ENCODE assay signal across 20 cellular contexts in genomic region chr7:99035723-99036530, GRCh38.
DNase-seq lines count a peak whose midpoint lies in the region; ATAC-seq, FAIRE-seq and TF ChIP-seq lines count a peak whose summit lies in the region.
"Had no signal": no experiment of that assay in that cellular context is flagged by ENCODE, and none has a peak within 500 bp of the region (broad histone marks: within the 10 kb centered on the region; RNA-seq: fewer than 3 reads in every experiment).

No MANE protein-coding gene starts in this region.

- H3K18ac ChIP-seq in mesenchymal stem cell (ENCODE audit: low read depth in 1 of 2, low read length in 2 of 2), result no peak overlapping the region

- H3K27ac ChIP-seq in ascending aorta (peak overlapping the region; percentile 50 to 65), mesenchymal stem cell (ENCODE audit: low read length, poor library complexity, severe bottlenecking) (no peak overlapping the region), tibial artery (peak overlapping the region; percentile 92 to 93)
- H3K27ac ChIP-seq: KMS-11, PC-9 had no signal

- H3K36me3 Mint-ChIP-seq in activated T-cell treated with anti-CD3 and anti-CD28 coated beads, Interleukin-2, amount 50 U/mL, for 24 hours (ENCODE audit: low read depth), result peaks cover 95% of the 10 kb centered on the region
- peaks cover 44% of the 10 kb centered on the region for H3K36me3 Mint-ChIP-seq in activated T-cell treated with anti-CD3 and anti-CD28 coated beads, Interleukin-2, amount 50 U/mL, for 4 hours (ENCODE audit: insufficient read depth)

- no peaks in the 10 kb centered on the region for H3K9me3 Mint-ChIP-seq in activated T-cell treated with anti-CD3 and anti-CD28 coated beads, Interleukin-2, amount 50 U/mL, for 24 hours
- no peaks in the 10 kb centered on the region for H3K9me3 Mint-ChIP-seq in activated T-cell treated with anti-CD3 and anti-CD28 coated beads, Interleukin-2, amount 50 U/mL, for 4 hours

- ATAC-seq in activated T-cell treated with anti-CD3 and anti-CD28 coated beads, Interleukin-2, amount 50 U/mL, for 4 hours, result no peak

- no peak overlapping the region for H2AFZ ChIP-seq in mesenchymal stem cell (ENCODE audit: low read depth, low read length)
- H2AFZ ChIP-seq: PC-9 had no signal

- H3K4me1 Mint-ChIP-seq in activated T-cell treated with anti-CD3 and anti-CD28 coated beads, Interleukin-2, amount 50 U/mL, for 24 hours (ENCODE audit: low read depth), result no peaks in the 10 kb centered on the region
- no peaks in the 10 kb centered on the region for H3K4me1 Mint-ChIP-seq in activated T-cell treated with anti-CD3 and anti-CD28 coated beads, Interleukin-2, amount 50 U/mL, for 4 hours (ENCODE audit: low read depth)
- H3K4me1 Mint-ChIP-seq: CD14-positive monocyte had no signal

- H3K4me1 ChIP-seq in ascending aorta (peaks cover 4 to 29% of the 10 kb centered on the region in 2 donors), mesenchymal stem cell (ENCODE audit: control insufficient read depth, insufficient read depth, low read depth, low read length) (peaks cover 24% of the 10 kb centered on the region), tibial artery (peaks cover 0 to 77% (median 39%) of the 10 kb centered on the region in 4 donors)

- H3K4me2 ChIP-seq in mesenchymal stem cell (ENCODE audit: low read length, poor library complexity, severe bottlenecking), result no peak overlapping the region
- H3K4me2 ChIP-seq: KMS-11, PC-9 had no signal

- FAIRE-seq in GM12892 (lab: Jason Lieb, UNC), result no peak
- FAIRE-seq: GM12891 had no signal

- no peak overlapping the region for H3K14ac ChIP-seq in mesenchymal stem cell (ENCODE audit: low read length in 2 of 2)

- no peak overlapping the region for H2BK5ac ChIP-seq in mesenchymal stem cell (ENCODE audit: low read depth, low read length, poor library complexity, severe bottlenecking)

- TF ChIP-seq CTCF in ascending aorta (IDR thresholded peaks at IDR 0.05) (no peak), tibial artery (IDR thresholded peaks at IDR 0.05) (no peak)

- H3K9ac ChIP-seq in mesenchymal stem cell (ENCODE audit: low read length), result no peak overlapping the region
- H3K9ac ChIP-seq: KMS-11 had no signal

- H2AK5ac ChIP-seq in mesenchymal stem cell (ENCODE audit: low read length, severe bottlenecking), result peak overlapping the region; percentile 30

- H3K9me3 ChIP-seq in ascending aorta, result no peaks in the 10 kb centered on the region
- no peaks in the 10 kb centered on the region for H3K9me3 ChIP-seq in mesenchymal stem cell (ENCODE audit: control insufficient read depth, low read length)
- H3K9me3 ChIP-seq in tibial artery, result no peaks in the 10 kb centered on the region
- H3K9me3 ChIP-seq: Caco-2, MG63 had no signal

- WGBS in mesenchymal stem cell, result 94% methylated on average over 26 of the region's 26 CpGs

- H3K27me3 ChIP-seq in ascending aorta, result no peaks in the 10 kb centered on the region
- H3K27me3 ChIP-seq in mesenchymal stem cell (ENCODE audit: control insufficient read depth in 1 of 2, insufficient read depth in 1 of 2, low read length in 2 of 2), result no peaks in the 10 kb centered on the region
- H3K27me3 ChIP-seq in tibial artery, result no peaks in the 10 kb centered on the region
- H3K27me3 ChIP-seq: MG63 had no signal

- no peak for TF ChIP-seq POLR2A in GM12892 (IDR thresholded peaks at IDR 0.05; ENCODE audit: low read depth, low read length)

- H3K79me1 ChIP-seq in mesenchymal stem cell (replicated peaks; ENCODE audit: low read length, poor library complexity, severe bottlenecking), result peaks cover 45% of the 10 kb centered on the region

- no peak overlapping the region for H2BK120ac ChIP-seq in mesenchymal stem cell (ENCODE audit: low read depth, low read length)

- peaks cover 74 to 91% of the 10 kb centered on the region in 2 donors for H3K36me3 ChIP-seq in ascending aorta
- H3K36me3 ChIP-seq in mesenchymal stem cell (ENCODE audit: control insufficient read depth in 1 of 2, insufficient read depth in 2 of 2, low read depth in 1 of 2, low read length in 2 of 2), result peaks cover 87 to 92% of the 10 kb centered on the region in 2 experiments
- peaks cover 66 to 100% (median 84%) of the 10 kb centered on the region in 3 donors for H3K36me3 ChIP-seq in tibial artery

- H3K23ac ChIP-seq in mesenchymal stem cell (ENCODE audit: low read length in 2 of 2), result no peak overlapping the region

- H3K4ac ChIP-seq in mesenchymal stem cell (ENCODE audit: low read depth in 1 of 2, low read length in 2 of 2), result no peak overlapping the region

- DNase-seq in activated T-cell treated with anti-CD3 and anti-CD28 coated beads, Interleukin-2, amount 50 U/mL, for 24 hours, result no peak
- DNase-seq in activated T-cell treated with anti-CD3 and anti-CD28 coated beads, Interleukin-2, amount 50 U/mL, for 4 hours, result no peak
- no peak for DNase-seq in ascending aorta (ENCODE audit: low spot score in 2 of 2)
- no peak for DNase-seq in mesenchymal stem cell
- peak in 1 of 2 donors; percentile 62 for DNase-seq in tibial artery
- DNase-seq in AML-193 (lab: John Stamatoyannopoulos, UW), result no peak
- DNase-seq in GM12892 (ENCODE audit: insufficient read length), result no peak
- DNase-seq in pons (ENCODE audit: low spot score), result no peak
- DNase-seq: GOT3, NCI-H1105 treated with DMSO at 0.1 percent for 48 hours, NCI-H187, NCI-H446, NCI-H748 treated with DMSO at 0.1 percent for 48 hours, PC-9, Right ventricle myocardium superior had no signal

- H2BK15ac ChIP-seq in mesenchymal stem cell (ENCODE audit: low read depth, poor library complexity, severe bottlenecking), result no peak overlapping the region

- peak overlapping the region; percentile 14 for H3K27ac Mint-ChIP-seq in activated T-cell treated with anti-CD3 and anti-CD28 coated beads, Interleukin-2, amount 50 U/mL, for 24 hours

- H4K8ac ChIP-seq in mesenchymal stem cell (ENCODE audit: low read length), result no peak overlapping the region

- intact Hi-C loops in ascending aorta (cut with DNase I) (loop anchor here (5.0 to 10.0 kb wide), 2 partner anchors 186 to 519 kb away; partner anchors contain the start of genes FAM200A and ZNF655), tibial artery (cut with DNase I; ENCODE audit: low total_unique reads) (loop anchor here (10.0 kb wide), 1 partner anchor 379 kb away; no protein-coding TSS in a partner anchor)

- H3K4me3 ChIP-seq in ascending aorta, result no peak overlapping the region
- no peak overlapping the region for H3K4me3 ChIP-seq in mesenchymal stem cell (ENCODE audit: insufficient read depth in 1 of 2, low read depth in 1 of 2, low read length in 2 of 2)
- no peak overlapping the region for H3K4me3 ChIP-seq in tibial artery
- H3K4me3 ChIP-seq: MG63, PC-9 had no signal

- H4K91ac ChIP-seq in mesenchymal stem cell (ENCODE audit: low read length), result no peak overlapping the region

- no peaks in the 10 kb centered on the region for H3K27me3 Mint-ChIP-seq in activated T-cell treated with anti-CD3 and anti-CD28 coated beads, Interleukin-2, amount 50 U/mL, for 24 hours
- H3K27me3 Mint-ChIP-seq in activated T-cell treated with anti-CD3 and anti-CD28 coated beads, Interleukin-2, amount 50 U/mL, for 4 hours (ENCODE audit: low read depth), result no peaks in the 10 kb centered on the region

- H3K4me3 Mint-ChIP-seq in activated T-cell treated with anti-CD3 and anti-CD28 coated beads, Interleukin-2, amount 50 U/mL, for 24 hours, result no peak overlapping the region
- no peak overlapping the region for H3K4me3 Mint-ChIP-seq in activated T-cell treated with anti-CD3 and anti-CD28 coated beads, Interleukin-2, amount 50 U/mL, for 4 hours
- H3K4me3 Mint-ChIP-seq: CD14-positive monocyte had no signal

- no peak overlapping the region for H2BK12ac ChIP-seq in mesenchymal stem cell (ENCODE audit: low read length in 2 of 2)
